In genomic region chr2:234588054-234588430, GRCh38 we compare ENCODE assay signal across 14 cellular contexts.
"Had no signal": no experiment of that assay in that cellular context is flagged by ENCODE, and none has a peak within 500 bp of the region (broad histone marks: within the 10 kb centered on the region; RNA-seq: fewer than 3 reads in every experiment).

No MANE protein-coding gene starts in this region.

- H3K4me1 Mint-ChIP-seq: activated naive CD4-positive, alpha-beta T cell treated with anti-CD3 and anti-CD28 coated beads, Interleukin-2, amount 10 ng/mL, durations not matched to agents 7 days and 5 days; T-cell had no signal

- H3K9me3 Mint-ChIP-seq: activated naive CD4-positive, alpha-beta T cell treated with anti-CD3 and anti-CD28 coated beads, Interleukin-2, amount 10 ng/mL, durations not matched to agents 7 days and 5 days; T-cell had no signal

- H3K4me3 Mint-ChIP-seq: activated naive CD4-positive, alpha-beta T cell treated with anti-CD3 and anti-CD28 coated beads, Interleukin-2, amount 10 ng/mL, durations not matched to agents 7 days and 5 days; T-cell had no signal

- H3K27ac ChIP-seq: ascending aorta, cardiac muscle cell, ovary, sigmoid colon, stomach, thoracic aorta had no signal

- DNase-seq: activated CD4-positive, alpha-beta T cell treated with anti-CD3 and anti-CD28 coated beads for 1 hour; activated CD4-positive, alpha-beta T cell treated with anti-CD3 and anti-CD28 coated beads, Interleukin-2, amount 50 U/mL, for 48 hours; activated naive CD4-positive, alpha-beta T cell treated with anti-CD3 and anti-CD28 coated beads, Interleukin-2, amount 10 ng/mL, durations not matched to agents 7 days and 5 days; activated T-cell treated with anti-CD3 and anti-CD28 coated beads, Interleukin-2, amount 50 U/mL, for 1 hour; hippocampal formation; ovary; sigmoid colon; spleen; stimulated activated CD4-positive, alpha-beta T cell treated with anti-CD3 and anti-CD28 coated beads, Interleukin-1b, Interleukin-23, amount 100 ng/mL, for 48 hours; stomach; T-cell had no signal

- H3K27ac Mint-ChIP-seq: activated naive CD4-positive, alpha-beta T cell treated with anti-CD3 and anti-CD28 coated beads, Interleukin-2, amount 10 ng/mL, durations not matched to agents 7 days and 5 days; T-cell had no signal

- H3K4me1 ChIP-seq: ascending aorta, sigmoid colon, spleen, stomach had no signal

- H3K27me3 ChIP-seq: ascending aorta, cardiac muscle cell, ovary, sigmoid colon, stomach had no signal

- H3K36me3 Mint-ChIP-seq: activated naive CD4-positive, alpha-beta T cell treated with anti-CD3 and anti-CD28 coated beads, Interleukin-2, amount 10 ng/mL, durations not matched to agents 7 days and 5 days; T-cell had no signal

- ATAC-seq: T-cell had no signal

- H3K9me3 ChIP-seq: ascending aorta, ovary, sigmoid colon, spleen, stomach, thoracic aorta had no signal

- H3K4me3 ChIP-seq: ascending aorta, cardiac muscle cell, ovary, sigmoid colon, spleen, stomach, thoracic aorta had no signal

- H3K36me3 ChIP-seq: ascending aorta, cardiac muscle cell, ovary, sigmoid colon, spleen, stomach, thoracic aorta had no signal
